In genomic region chr19:12847159-12848139, GRCh38 we compare ENCODE assay signal across 8 cellular contexts. TPM values are rescaled to one million over a fixed set of nuclear protein-coding genes. Genes with fewer than 3 reads are reported as not detected.
DNase-seq lines count a peak whose midpoint lies in the region; ATAC-seq and TF ChIP-seq lines count a peak whose summit lies in the region.

No MANE protein-coding gene starts in this region.

- peak; percentile 99 for TF ChIP-seq CTCF in CD8-positive, alpha-beta T cell (IDR thresholded peaks at IDR 0.05)
- peak; percentile 66 for TF ChIP-seq CTCF in kidney epithelial cell (IDR thresholded peaks at IDR 0.05; ENCODE audit: insufficient read depth, low read length, poor library complexity, severe bottlenecking)

- intact Hi-C loops in CD8-positive, alpha-beta T cell (cut with DNase I, micrococcal nuclease): loop anchor here (1.0 to 5.0 kb wide), 6 partner anchors 51 to 283 kb away; partner anchors contain the start of gene HOOK2 (in 1 of the 2)

- H3K27ac ChIP-seq in CD8-positive, alpha-beta T cell (ENCODE audit: low read depth, low read length): no peak overlapping the region

- H3K4me3 Mint-ChIP-seq in CD8-positive, alpha-beta T cell: peak overlapping the region; percentile 22
- H3K4me3 Mint-ChIP-seq in central memory CD8-positive, alpha-beta T cell: no peak overlapping the region

- H3K4me1 ChIP-seq in CD8-positive, alpha-beta T cell (ENCODE audit: insufficient read depth, low read length): peaks cover 4% of the 10 kb centered on the region

- POLR2A ChIA-PET in CD8-positive, alpha-beta T cell (lab: Charles Lee): interaction anchor here (0.5 to 1.4 kb wide), 5 partner anchors 45 to 87 kb away, joined by 3 to 5 read pairs (median 3); partner anchors contain the start of genes PRDX2 and THSD8

- H3K27me3 ChIP-seq in CD8-positive, alpha-beta T cell (ENCODE audit: insufficient read depth, low read length): no peaks in the 10 kb centered on the region
- H3K27me3 ChIP-seq in H7 (ENCODE audit: control insufficient read depth, insufficient read depth, low read length): peaks cover 10% of the 10 kb centered on the region; the same call in 1 of the 2 replicates
- peaks cover 11% of the 10 kb centered on the region for H3K27me3 ChIP-seq in kidney epithelial cell (ENCODE audit: control insufficient read depth, insufficient read depth, low read length)

- peaks cover 37% of the 10 kb centered on the region for H3K27me3 Mint-ChIP-seq in CD8-positive, alpha-beta T cell (ENCODE audit: low read depth)
- H3K27me3 Mint-ChIP-seq in central memory CD8-positive, alpha-beta T cell: peaks cover 30% of the 10 kb centered on the region

- H3K4me3 ChIP-seq in CD8-positive, alpha-beta T cell (ENCODE audit: low read depth, low read length): peak overlapping the region; percentile 20
- H3K4me3 ChIP-seq in H7 (ENCODE audit: insufficient read depth, low read depth, low read length) (peak overlapping the region; percentile 19; the same call in 1 of the 2 replicates), kidney epithelial cell (ENCODE audit: low read depth, low read length) (no peak overlapping the region)

- no peak overlapping the region for H3K27ac Mint-ChIP-seq in CD8-positive, alpha-beta T cell
- H3K27ac Mint-ChIP-seq in central memory CD8-positive, alpha-beta T cell (ENCODE audit: low read depth): peak overlapping the region; percentile 39

- no peaks in the 10 kb centered on the region for H3K36me3 Mint-ChIP-seq in CD8-positive, alpha-beta T cell
- H3K36me3 Mint-ChIP-seq in central memory CD8-positive, alpha-beta T cell (ENCODE audit: insufficient read depth): no peaks in the 10 kb centered on the region

- peaks cover 3% of the 10 kb centered on the region for H3K4me1 Mint-ChIP-seq in CD8-positive, alpha-beta T cell (ENCODE audit: low read depth)
- H3K4me1 Mint-ChIP-seq in central memory CD8-positive, alpha-beta T cell: peaks cover 8% of the 10 kb centered on the region

- H3K9me3 ChIP-seq in CD8-positive, alpha-beta T cell (ENCODE audit: low read length): no peaks in the 10 kb centered on the region

- H3K9me3 Mint-ChIP-seq in CD8-positive, alpha-beta T cell: no peaks in the 10 kb centered on the region
- H3K9me3 Mint-ChIP-seq in central memory CD8-positive, alpha-beta T cell: no peaks in the 10 kb centered on the region

- ATAC-seq in CD8-positive, alpha-beta T cell: peak; percentile 96
- ATAC-seq in central memory CD8-positive, alpha-beta T cell (replicated peaks; ENCODE audit: extremely low read depth, poor library complexity, severe bottlenecking): peak; percentile 75
- ATAC-seq in HG03045 (IDR thresholded peaks at IDR 0.05; ENCODE audit: unreplicated experiment): no peak

- no peaks in the 10 kb centered on the region for H3K36me3 ChIP-seq in CD8-positive, alpha-beta T cell (ENCODE audit: insufficient read depth, low read length)
- H3K36me3 ChIP-seq in H7 (replicated peaks; ENCODE audit: control insufficient read depth, insufficient read depth, low read length) (no peaks in the 10 kb centered on the region), kidney epithelial cell (ENCODE audit: control insufficient read depth, insufficient read depth, low read length) (no peaks in the 10 kb centered on the region)

- CTCF ChIA-PET in CD8-positive, alpha-beta T cell (lab: Charles Lee): interaction anchor here (0.6 to 10.8 kb wide), 59 partner anchors 7 to 277 kb away, joined by 3 to 273 read pairs (median 5); partner anchors contain the start of genes DNASE2, FBXW9, GCDH and HOOK2

- peak; percentile 66 to 90 (median 78) for DNase-seq in CD8-positive, alpha-beta T cell
- peak; percentile 99 for DNase-seq in H7
- DNase-seq in NCI-H2227 treated with DMSO at 0.1 percent for 48 hours (lab: John Stamatoyannopoulos, UW): peak; percentile 60
- DNase-seq in activated CD4-positive, alpha-beta T cell treated with anti-CD3 and anti-CD28 coated beads for 24 hours (ENCODE audit: low read depth in 2 of 2): peak; percentile 77 to 90
- peak; percentile 65 to 88 for DNase-seq in central memory CD8-positive, alpha-beta T cell (ENCODE audit: low spot score in 2 of 2)
- DNase-seq in kidney epithelial cell (ENCODE audit: low read depth): peak; percentile 43
- DNase-seq in stimulated activated CD4-positive, alpha-beta T cell treated with anti-CD3 and anti-CD28 coated beads, Interleukin-1b, Interleukin-23, amount 100 ng/mL, for 4 hours (ENCODE audit: low read depth in 2 of 2): peak; percentile 77 to 86

RNA-seq across cellular contexts. Expression of gene MAST1, which starts 9.1 kb away (rescaled TPM):
- total RNA-seq in CD8-positive, alpha-beta T cell: 1 to 10 TPM in 1 of 2 experiments, under 1 TPM in 1; 0.64 to 1.1 TPM
- 5.5 and 7.0 TPM in 2 replicates for total RNA-seq in H7 (2014; rRNA removed; shearing (Covaris generic))
- total RNA-seq in kidney epithelial cell: 0.88 and 2.4 TPM in 2 replicates

RNA-seq across cellular contexts. Expression of gene RTBDN, which starts 13.1 kb away (rescaled TPM):
- not detected for total RNA-seq in CD8-positive, alpha-beta T cell
- 1.3 TPM in 2 replicates for total RNA-seq in H7 (2014; rRNA removed; shearing (Covaris generic))
- total RNA-seq in kidney epithelial cell: 0.21 TPM in 1 of 2 replicates, not detected in the other

RNA-seq across cellular contexts. Expression of gene DNASE2, which starts 33.8 kb away (rescaled TPM):
- total RNA-seq in CD8-positive, alpha-beta T cell: 1 to 10 TPM; 5.9 to 8.4 TPM
- total RNA-seq in H7 (2014; rRNA removed; shearing (Covaris generic)): 15.3 and 16.8 TPM in 2 replicates
- total RNA-seq in kidney epithelial cell: 38.5 and 44.4 TPM in 2 replicates

RNA-seq across cellular contexts. Expression of gene KLF1, which starts 39.6 kb away (rescaled TPM):
- total RNA-seq in CD8-positive, alpha-beta T cell: not detected
- 0.37 and 0.76 TPM in 2 replicates for total RNA-seq in H7 (2014; rRNA removed; shearing (Covaris generic))
- total RNA-seq in kidney epithelial cell: not detected in 2 replicates

RNA-seq across cellular contexts. Expression of gene RNASEH2A, which starts 41.1 kb away (rescaled TPM):
- 1 to 10 TPM; 1.3 to 2.2 TPM for total RNA-seq in CD8-positive, alpha-beta T cell
- 85.4 and 104 TPM in 2 replicates for total RNA-seq in H7 (2014; rRNA removed; shearing (Covaris generic))
- total RNA-seq in kidney epithelial cell: 17.0 and 24.8 TPM in 2 replicates

Comparison
In these comparisons a context has a peak if more than half of its experiments do, and no peak if none do; other contexts are left out.
1. DNase-seq: peak in every context shown above with its lines; median percentile 99 in H7; 84 in activated CD4-positive, alpha-beta T cell treated with anti-CD3 and anti-CD28 coated beads for 24 hours; 82 in stimulated activated CD4-positive, alpha-beta T cell treated with anti-CD3 and anti-CD28 coated beads, Interleukin-1b, Interleukin-23, amount 100 ng/mL, for 4 hours; 78 in CD8-positive, alpha-beta T cell; 76 in central memory CD8-positive, alpha-beta T cell; 60 in NCI-H2227 treated with DMSO at 0.1 percent for 48 hours; 43 in kidney epithelial cell.